In genomic region chr15:85758655-85758978, GRCh38 we compare ENCODE assay signal across 16 cellular contexts.
"Had no signal": no experiment of that assay in that cellular context is flagged by ENCODE, and none has a peak within 500 bp of the region (broad histone marks: within the 10 kb centered on the region; RNA-seq: fewer than 3 reads in every experiment).

No MANE protein-coding gene starts in this region.

- ATAC-seq: foreskin keratinocyte, left colon had no signal

- H3K27me3 ChIP-seq: foreskin keratinocyte, hepatocyte, suprapubic skin, thyroid gland, upper lobe of left lung, vagina had no signal

- H3K27ac ChIP-seq: coronary artery, foreskin keratinocyte, hepatocyte, suprapubic skin, thyroid gland, upper lobe of left lung, vagina had no signal

- H3K4me3 ChIP-seq: coronary artery, hepatocyte, suprapubic skin, thyroid gland, upper lobe of left lung, vagina had no signal

- H3K4me1 ChIP-seq: vagina had no signal

- DNase-seq: effector CD4-positive, alpha-beta T cell; endodermal cell; foreskin keratinocyte; mesendoderm; naive B cell; small intestine; stimulated activated CD4-positive, alpha-beta T cell treated with anti-CD3 and anti-CD28 coated beads, Interleukin-2, amount 100 ng/mL, for 48 hours; stimulated activated naive CD4-positive, alpha-beta T cell treated with Interleukin-2 at 50 U/mL for 16 hours had no signal

- H3K36me3 ChIP-seq: upper lobe of left lung had no signal

- H3K9me3 ChIP-seq: suprapubic skin, thyroid gland, upper lobe of left lung, vagina had no signal

- FAIRE-seq: endothelial cell of umbilical vein, small intestine had no signal
